ENCODE assay signal across 1 cellular context in genomic region chr19:44753932-44754742, GRCh38.
TF ChIP-seq lines count a peak whose summit lies in the region.

No MANE protein-coding gene starts in this region.

TF ChIP-seq in H1, 55 proteins besides CTCF, POLR2A, EP300 and RAD21:
- TF ChIP-seq TAF1 (IDR thresholded peaks at IDR 0.05; ENCODE audit: low read depth, low read length) (no peak), BCL11A (IDR thresholded peaks at IDR 0.05; ENCODE audit: low read depth in 2 of 2, low read length in 2 of 2) (no peak), TAF7 (optimal IDR thresholded peaks at IDR 0.05; ENCODE audit: borderline replicate concordance, low read depth, low read length) (no peak), POLR2AphosphoS5 (IDR thresholded peaks at IDR 0.05; ENCODE audit: low read depth, low read length) (no peak), BRCA1 (IDR thresholded peaks at IDR 0.05; ENCODE audit: low read depth, low read length) (no peak), JUND (IDR thresholded peaks at IDR 0.05; ENCODE audit: low read length) (no peak), CEBPB (IDR thresholded peaks at IDR 0.05; ENCODE audit: low read depth, low read length) (no peak), HDAC6 (IDR thresholded peaks at IDR 0.05; ENCODE audit: low read depth, low read length) (no peak), CHD2 (IDR thresholded peaks at IDR 0.05; ENCODE audit: low read length) (no peak), KDM4A (IDR thresholded peaks at IDR 0.05; ENCODE audit: low read depth, low read length, severe bottlenecking) (no peak), CHD1 (IDR thresholded peaks at IDR 0.05; ENCODE audit: low read depth, low read length) (no peak), SP1 (IDR thresholded peaks at IDR 0.05; ENCODE audit: low read depth, low read length) (no peak), TCF12 (IDR thresholded peaks at IDR 0.05; ENCODE audit: low read depth, low read length) (no peak), EGR1 (IDR thresholded peaks at IDR 0.05; ENCODE audit: borderline replicate concordance, low read depth, low read length) (no peak), SIX5 (IDR thresholded peaks at IDR 0.05; ENCODE audit: low read depth, low read length) (no peak), GTF2F1 (IDR thresholded peaks at IDR 0.05; ENCODE audit: borderline replicate concordance, low read depth, low read length) (no peak), JUN (IDR thresholded peaks at IDR 0.05; ENCODE audit: low read depth, low read length) (no peak)
- TF ChIP-seq, protein P1, sequence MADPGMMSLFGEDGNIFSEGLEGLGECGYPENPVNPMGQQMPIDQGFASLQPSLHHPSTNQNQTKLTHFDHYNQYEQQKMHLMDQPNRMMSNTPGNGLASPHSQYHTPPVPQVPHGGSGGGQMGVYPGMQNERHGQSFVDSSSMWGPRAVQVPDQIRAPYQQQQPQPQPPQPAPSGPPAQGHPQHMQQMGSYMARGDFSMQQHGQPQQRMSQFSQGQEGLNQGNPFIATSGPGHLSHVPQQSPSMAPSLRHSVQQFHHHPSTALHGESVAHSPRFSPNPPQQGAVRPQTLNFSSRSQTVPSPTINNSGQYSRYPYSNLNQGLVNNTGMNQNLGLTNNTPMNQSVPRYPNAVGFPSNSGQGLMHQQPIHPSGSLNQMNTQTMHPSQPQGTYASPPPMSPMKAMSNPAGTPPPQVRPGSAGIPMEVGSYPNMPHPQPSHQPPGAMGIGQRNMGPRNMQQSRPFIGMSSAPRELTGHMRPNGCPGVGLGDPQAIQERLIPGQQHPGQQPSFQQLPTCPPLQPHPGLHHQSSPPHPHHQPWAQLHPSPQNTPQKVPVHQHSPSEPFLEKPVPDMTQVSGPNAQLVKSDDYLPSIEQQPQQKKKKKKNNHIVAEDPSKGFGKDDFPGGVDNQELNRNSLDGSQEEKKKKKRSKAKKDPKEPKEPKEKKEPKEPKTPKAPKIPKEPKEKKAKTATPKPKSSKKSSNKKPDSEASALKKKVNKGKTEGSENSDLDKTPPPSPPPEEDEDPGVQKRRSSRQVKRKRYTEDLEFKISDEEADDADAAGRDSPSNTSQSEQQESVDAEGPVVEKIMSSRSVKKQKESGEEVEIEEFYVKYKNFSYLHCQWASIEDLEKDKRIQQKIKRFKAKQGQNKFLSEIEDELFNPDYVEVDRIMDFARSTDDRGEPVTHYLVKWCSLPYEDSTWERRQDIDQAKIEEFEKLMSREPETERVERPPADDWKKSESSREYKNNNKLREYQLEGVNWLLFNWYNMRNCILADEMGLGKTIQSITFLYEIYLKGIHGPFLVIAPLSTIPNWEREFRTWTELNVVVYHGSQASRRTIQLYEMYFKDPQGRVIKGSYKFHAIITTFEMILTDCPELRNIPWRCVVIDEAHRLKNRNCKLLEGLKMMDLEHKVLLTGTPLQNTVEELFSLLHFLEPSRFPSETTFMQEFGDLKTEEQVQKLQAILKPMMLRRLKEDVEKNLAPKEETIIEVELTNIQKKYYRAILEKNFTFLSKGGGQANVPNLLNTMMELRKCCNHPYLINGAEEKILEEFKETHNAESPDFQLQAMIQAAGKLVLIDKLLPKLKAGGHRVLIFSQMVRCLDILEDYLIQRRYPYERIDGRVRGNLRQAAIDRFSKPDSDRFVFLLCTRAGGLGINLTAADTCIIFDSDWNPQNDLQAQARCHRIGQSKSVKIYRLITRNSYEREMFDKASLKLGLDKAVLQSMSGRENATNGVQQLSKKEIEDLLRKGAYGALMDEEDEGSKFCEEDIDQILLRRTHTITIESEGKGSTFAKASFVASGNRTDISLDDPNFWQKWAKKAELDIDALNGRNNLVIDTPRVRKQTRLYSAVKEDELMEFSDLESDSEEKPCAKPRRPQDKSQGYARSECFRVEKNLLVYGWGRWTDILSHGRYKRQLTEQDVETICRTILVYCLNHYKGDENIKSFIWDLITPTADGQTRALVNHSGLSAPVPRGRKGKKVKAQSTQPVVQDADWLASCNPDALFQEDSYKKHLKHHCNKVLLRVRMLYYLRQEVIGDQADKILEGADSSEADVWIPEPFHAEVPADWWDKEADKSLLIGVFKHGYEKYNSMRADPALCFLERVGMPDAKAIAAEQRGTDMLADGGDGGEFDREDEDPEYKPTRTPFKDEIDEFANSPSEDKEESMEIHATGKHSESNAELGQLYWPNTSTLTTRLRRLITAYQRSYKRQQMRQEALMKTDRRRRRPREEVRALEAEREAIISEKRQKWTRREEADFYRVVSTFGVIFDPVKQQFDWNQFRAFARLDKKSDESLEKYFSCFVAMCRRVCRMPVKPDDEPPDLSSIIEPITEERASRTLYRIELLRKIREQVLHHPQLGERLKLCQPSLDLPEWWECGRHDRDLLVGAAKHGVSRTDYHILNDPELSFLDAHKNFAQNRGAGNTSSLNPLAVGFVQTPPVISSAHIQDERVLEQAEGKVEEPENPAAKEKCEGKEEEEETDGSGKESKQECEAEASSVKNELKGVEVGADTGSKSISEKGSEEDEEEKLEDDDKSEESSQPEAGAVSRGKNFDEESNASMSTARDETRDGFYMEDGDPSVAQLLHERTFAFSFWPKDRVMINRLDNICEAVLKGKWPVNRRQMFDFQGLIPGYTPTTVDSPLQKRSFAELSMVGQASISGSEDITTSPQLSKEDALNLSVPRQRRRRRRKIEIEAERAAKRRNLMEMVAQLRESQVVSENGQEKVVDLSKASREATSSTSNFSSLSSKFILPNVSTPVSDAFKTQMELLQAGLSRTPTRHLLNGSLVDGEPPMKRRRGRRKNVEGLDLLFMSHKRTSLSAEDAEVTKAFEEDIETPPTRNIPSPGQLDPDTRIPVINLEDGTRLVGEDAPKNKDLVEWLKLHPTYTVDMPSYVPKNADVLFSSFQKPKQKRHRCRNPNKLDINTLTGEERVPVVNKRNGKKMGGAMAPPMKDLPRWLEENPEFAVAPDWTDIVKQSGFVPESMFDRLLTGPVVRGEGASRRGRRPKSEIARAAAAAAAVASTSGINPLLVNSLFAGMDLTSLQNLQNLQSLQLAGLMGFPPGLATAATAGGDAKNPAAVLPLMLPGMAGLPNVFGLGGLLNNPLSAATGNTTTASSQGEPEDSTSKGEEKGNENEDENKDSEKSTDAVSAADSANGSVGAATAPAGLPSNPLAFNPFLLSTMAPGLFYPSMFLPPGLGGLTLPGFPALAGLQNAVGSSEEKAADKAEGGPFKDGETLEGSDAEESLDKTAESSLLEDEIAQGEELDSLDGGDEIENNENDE (IDR thresholded peaks at IDR 0.05; ENCODE audit: insufficient replicate concordance, low read length): no peak
TF ChIP-seq in H1: peak in this region for 0.
